Comparison of ENCODE assay signal across 17 cellular contexts in genomic region chr18:9507565-9508088, GRCh38.
"Had no signal": no experiment of that assay in that cellular context is flagged by ENCODE, and none has a peak within 500 bp of the region (broad histone marks: within the 10 kb centered on the region; RNA-seq: fewer than 3 reads in every experiment).

No MANE protein-coding gene starts in this region.

- H3K27ac ChIP-seq: adrenal gland, body of pancreas, lower lobe of right lung, psoas muscle, right lobe of liver, stomach, thoracic aorta had no signal

- H3K4me1 ChIP-seq: lower lobe of right lung, right lobe of liver had no signal

- H3K27me3 Mint-ChIP-seq: activated CD4-positive, alpha-beta memory T cell treated with anti-CD3 and anti-CD28 coated beads for 36 hours; naive B cell had no signal

- ATAC-seq: body of pancreas, lower lobe of right lung, psoas muscle, right lobe of liver had no signal

- H3K36me3 ChIP-seq: adrenal gland, lower lobe of right lung, right lobe of liver, thoracic aorta had no signal

- H3K9me3 ChIP-seq: adrenal gland, right lobe of liver, thoracic aorta had no signal

- DNase-seq: activated CD4-positive, alpha-beta memory T cell treated with anti-CD3 and anti-CD28 coated beads for 36 hours; activated T-cell treated with anti-CD3 and anti-CD28 coated beads, Interleukin-2, amount 50 U/mL, for 48 hours; adrenal gland; body of pancreas; central memory CD4-positive, alpha-beta T cell; cortex of kidney; effector memory CD4-positive, alpha-beta T cell; lower lobe of right lung; naive B cell; occipital lobe; psoas muscle; right lobe of liver; stimulated activated CD4-positive, alpha-beta T cell treated with anti-CD3 and anti-CD28 coated beads, Interleukin-12 subunit alpha, Interleukin-12 subunit beta, amount 100 ng/mL, for 4 hours; stimulated activated CD8-positive, alpha-beta memory T cell treated with anti-CD3 and anti-CD28 coated beads, Interleukin-4, amount 100 ng/mL, for 48 hours; stomach; T1000 had no signal

- H3K4me3 Mint-ChIP-seq: activated CD4-positive, alpha-beta memory T cell treated with anti-CD3 and anti-CD28 coated beads for 36 hours had no signal

- H3K27ac Mint-ChIP-seq: activated CD4-positive, alpha-beta memory T cell treated with anti-CD3 and anti-CD28 coated beads for 36 hours had no signal

- H3K4me3 ChIP-seq: adrenal gland, body of pancreas, lower lobe of right lung, psoas muscle, right lobe of liver, stomach, thoracic aorta had no signal

- H3K27me3 ChIP-seq: adrenal gland, body of pancreas, right lobe of liver, stomach had no signal
